Comparison of ENCODE assay signal across 8 cellular contexts in the genomic region with DNA sequence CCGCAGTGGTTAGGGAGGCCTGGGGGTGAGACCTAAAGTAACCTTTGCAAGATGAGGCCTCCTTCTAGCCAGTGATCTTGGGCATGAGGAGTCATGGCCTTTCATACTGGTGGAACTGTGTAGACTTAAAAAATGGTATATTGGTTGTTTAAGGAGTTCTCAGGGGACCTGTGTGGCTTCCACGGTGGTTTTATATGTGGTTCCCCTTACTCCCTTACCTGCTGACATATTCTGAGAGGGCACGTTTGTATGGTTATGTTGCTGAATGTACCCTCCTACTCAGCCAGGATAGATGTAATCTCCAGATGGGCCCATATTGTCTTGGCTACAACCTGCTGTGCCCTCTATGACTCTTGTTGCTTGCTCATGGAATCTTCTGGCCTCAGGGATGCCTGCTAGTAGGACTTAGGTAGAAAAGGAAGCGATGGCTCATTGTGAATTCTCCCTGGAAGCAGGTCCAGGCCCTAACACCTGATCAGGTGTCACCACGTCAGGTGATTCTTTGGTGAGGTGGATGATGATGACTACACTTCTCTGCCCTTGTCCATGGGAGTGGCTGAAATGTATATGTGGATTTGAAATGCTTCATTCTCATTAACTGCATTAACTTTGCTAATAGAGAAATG. TPM values are rescaled to one million over a fixed set of nuclear protein-coding genes. Genes with fewer than 3 reads are reported as not detected.
DNase-seq lines count a peak whose midpoint lies in the region; ATAC-seq and TF ChIP-seq lines count a peak whose summit lies in the region.
"Had no signal": no experiment of that assay in that cellular context is flagged by ENCODE, and none has a peak within 500 bp of the region (broad histone marks: within the 10 kb centered on the region; RNA-seq: fewer than 3 reads in every experiment).

No MANE protein-coding gene starts in this region.

- peaks cover 41% of the 10 kb centered on the region for H3K4me1 ChIP-seq in PC-9 (replicated peaks; ENCODE audit: insufficient read depth)
- peaks cover 27 to 38% (median 35%) of the 10 kb centered on the region in 3 donors for H3K4me1 ChIP-seq in skeletal muscle tissue (ENCODE audit: control insufficient read depth in 3 of 3, insufficient read depth in 3 of 3, low read length in 3 of 3)
- no peaks in the 10 kb centered on the region for H3K4me1 ChIP-seq in uterus

- intact Hi-C loops in PC-9 (cut with micrococcal nuclease; ENCODE audit: unreplicated experiment) (no loop called here), uterus (cut with DNase I; ENCODE audit: low total_unique reads) (no loop called here)

- H4K20me1 ChIP-seq in PC-9 (ENCODE audit: insufficient read depth): peaks cover 55% of the 10 kb centered on the region

- peak overlapping the region in 1 of 3 donors; percentile 25 for H3K9ac ChIP-seq in skeletal muscle tissue (ENCODE audit: low read depth in 1 of 3, low read length in 3 of 3)

- H3K27ac ChIP-seq in PC-9: peak overlapping the region; percentile 46
- H3K27ac ChIP-seq in skeletal muscle tissue (ENCODE audit: low read depth, low read length): no peak overlapping the region
- no peak overlapping the region for H3K27ac ChIP-seq in uterus

- no peaks in the 10 kb centered on the region for H3K9me3 ChIP-seq in PC-9 (ENCODE audit: insufficient read depth, low read depth)
- no peaks in the 10 kb centered on the region for H3K9me3 ChIP-seq in skeletal muscle tissue (ENCODE audit: control insufficient read depth in 3 of 3, low read length in 3 of 3)
- H3K9me3 ChIP-seq in uterus: peaks cover 0 to 11% of the 10 kb centered on the region in 2 donors

- no peak overlapping the region for H2AFZ ChIP-seq in PC-9

- H3K4me2 ChIP-seq in PC-9: peak overlapping the region; percentile 91

- H3K27me3 ChIP-seq in PC-9 (ENCODE audit: insufficient read depth, low read depth) (no peaks in the 10 kb centered on the region), skeletal muscle tissue (ENCODE audit: control insufficient read depth in 3 of 3, insufficient read depth in 3 of 3, low read length in 3 of 3) (no peaks in the 10 kb centered on the region), uterus (no peaks in the 10 kb centered on the region)

- H3K36me3 ChIP-seq in PC-9 (ENCODE audit: low read depth) (peaks cover 42% of the 10 kb centered on the region), skeletal muscle tissue (ENCODE audit: control insufficient read depth in 3 of 3, insufficient read depth in 3 of 3, low read length in 3 of 3) (peaks cover 32 to 37% (median 33%) of the 10 kb centered on the region in 3 donors), uterus (peaks cover 0 to 6% of the 10 kb centered on the region in 2 donors)

- H3K9me2 ChIP-seq in PC-9 (ENCODE audit: insufficient read depth): no peaks in the 10 kb centered on the region

- BruUV-seq in PC-9 (replicated peaks; lab: Mats Ljungman, UMichigan): no TSS peak

- H3K4me3 ChIP-seq in PC-9 (peak overlapping the region; percentile 79), epithelial cell of proximal tubule (ENCODE audit: low read depth, low read length) (peak overlapping the region; percentile 99), skeletal muscle tissue (ENCODE audit: low read length in 3 of 3) (peak overlapping the region; percentile 10 to 44 (median 17)), uterus (peak overlapping the region in 1 of 2 donors; percentile 100)

- peaks cover 67% of the 10 kb centered on the region for H3K79me2 ChIP-seq in PC-9 (ENCODE audit: low read depth)

- no peak for TF ChIP-seq POLR2A in uterus (IDR thresholded peaks at IDR 0.05)

- TF ChIP-seq CTCF in PC-9 (conservative IDR thresholded peaks at IDR 0.05): no peak
- no peak for TF ChIP-seq CTCF in epithelial cell of proximal tubule (conservative IDR thresholded peaks at IDR 0.05; ENCODE audit: low read depth, low read length)
- TF ChIP-seq CTCF in uterus (IDR thresholded peaks at IDR 0.05): no peak

- ATAC-seq in GM18907 (IDR thresholded peaks at IDR 0.05; ENCODE audit: unreplicated experiment): peak; percentile 24

- POLR2A ChIA-PET in PC-9 (lab: Charles Lee; ENCODE audit: unreplicated experiment): interaction anchor here (0.6 kb wide), 1 partner anchor 704 kb away, joined by 3 read pairs; no protein-coding TSS in a partner anchor

- DNase-seq in PC-9 (peak in 1 of 2 experiments; percentile 52), epithelial cell of proximal tubule (ENCODE audit: low read depth) (no peak), uterus (no peak), MV-4-11 (lab: John Stamatoyannopoulos, UW) (no peak), SIG-M5 (lab: John Stamatoyannopoulos, UW) (no peak)
- DNase-seq: NCI-H1092 had no signal

- CTCF ChIA-PET in PC-9 (lab: Charles Lee): no interaction called here

- peaks cover 20% of the 10 kb centered on the region for H3F3A ChIP-seq in PC-9 (ENCODE audit: insufficient read depth, low read depth)

RNA-seq across cellular contexts. Expression of a gene that starts 1.8 kb away (rescaled TPM):
- total RNA-seq in PC-9 (2021) (84.0 and 94.2 TPM in 2 replicates), epithelial cell of proximal tubule (17.0 and 30.3 TPM in 2 replicates), skeletal muscle tissue (101 TPM), uterus (100 to 1,000 TPM in 1 of 4 donors, 10 to 100 TPM in 3; 43.2 to 204 (median 68.7) TPM)

RNA-seq across cellular contexts. Expression of a gene that starts 38.1 kb away (rescaled TPM):
- total RNA-seq in PC-9 (2021) (8.9 and 9.5 TPM in 2 replicates), epithelial cell of proximal tubule (4.2 and 5.7 TPM in 2 replicates), skeletal muscle tissue (18.8 TPM), uterus (10 to 100 TPM in 2 of 4 donors, 1 to 10 TPM in 2; 5.9 to 31.2 (median 10.2) TPM)

RNA-seq across cellular contexts. Expression of a gene that starts 41.7 kb away (rescaled TPM):
- 13.5 and 19.8 TPM in 2 replicates for total RNA-seq in PC-9 (2021)
- total RNA-seq in epithelial cell of proximal tubule: 4.3 and 7.8 TPM in 2 replicates
- 26.1 TPM for total RNA-seq in skeletal muscle tissue
- 10 to 100 TPM in 3 of 4 donors, 1 to 10 TPM in 1; 2.1 to 65.3 (median 18.9) TPM for total RNA-seq in uterus

RNA-seq across cellular contexts. Expression of a gene that starts 51.3 kb away (rescaled TPM):
- total RNA-seq in PC-9 (2021): 0.55 and 3.9 TPM in 2 replicates
- total RNA-seq in epithelial cell of proximal tubule: 1.2 and 2.7 TPM in 2 replicates
- total RNA-seq in skeletal muscle tissue: not detected
- total RNA-seq in uterus: 1 to 10 TPM in 1 of 4 donors, not detected in 3; 1.5 TPM
